In genomic region chr10:91974960-91975359, GRCh38 we compare ENCODE assay signal across 11 cellular contexts. TPM values are rescaled to one million over a fixed set of nuclear protein-coding genes. Genes with fewer than 3 reads are reported as not detected.
DNase-seq lines count a peak whose midpoint lies in the region; ATAC-seq, FAIRE-seq and TF ChIP-seq lines count a peak whose summit lies in the region.
"Had no signal": no experiment of that assay in that cellular context is flagged by ENCODE, and none has a peak within 500 bp of the region (broad histone marks: within the 10 kb centered on the region; RNA-seq: fewer than 3 reads in every experiment).

No MANE protein-coding gene starts in this region.

- H3K27me3 ChIP-seq in BJ (ENCODE audit: control insufficient read depth, insufficient read depth, low read length), result no peaks in the 10 kb centered on the region
- H3K27me3 ChIP-seq in keratinocyte (ENCODE audit: control insufficient read depth, extremely low read depth, insufficient read depth, low read length), result no peaks in the 10 kb centered on the region

- peak; percentile 84 for FAIRE-seq in keratinocyte (lab: Jason Lieb, UNC)

- DNase-seq in BJ (ENCODE audit: low read depth), result peak; percentile 26
- DNase-seq in HFF-Myc (ENCODE audit: extremely low read depth, low read depth), result peak; percentile 9
- DNase-seq in amniotic epithelial cell (ENCODE audit: low read depth), result peak; percentile 24
- peak; percentile 13 for DNase-seq in keratinocyte (ENCODE audit: low read depth, low spot score)
- no peak for DNase-seq in NCI-H69 (lab: John Stamatoyannopoulos, UW)
- DNase-seq in globus pallidus (ENCODE audit: low spot score), result no peak
- DNase-seq in NK-92 treated with Interleukin-12 subunit alpha and Interleukin-12 subunit beta, amount 100 ng/mL, for 24 hours (lab: John Stamatoyannopoulos, UW), result no peak
- DNase-seq: DMS153; mesendoderm; stimulated activated CD4-positive, alpha-beta T cell treated with anti-CD3 and anti-CD28 coated beads, Interleukin-2, amount 100 ng/mL, for 48 hours had no signal

- TF ChIP-seq CTCF in BJ (IDR thresholded peaks at IDR 0.05; ENCODE audit: insufficient read depth, low read depth, low read length) (no peak), HFF-Myc (IDR thresholded peaks at IDR 0.05; ENCODE audit: low read depth, low read length, missing control alignments) (no peak), keratinocyte (optimal IDR thresholded peaks at IDR 0.05 in 1 of 3, IDR thresholded peaks at IDR 0.05 in 1 of 3, conservative IDR thresholded peaks at IDR 0.05 in 1 of 3; ENCODE audit: extremely low read depth in 1 of 3, insufficient read depth in 2 of 3, low read length in 3 of 3) (no peak)

- H3K9me3 ChIP-seq in keratinocyte (ENCODE audit: control insufficient read depth, low read depth, low read length), result no peaks in the 10 kb centered on the region

- H4K20me1 ChIP-seq in keratinocyte (ENCODE audit: control insufficient read depth, extremely low read depth, insufficient read depth, low read length), result no peaks in the 10 kb centered on the region

- H3K4me3 ChIP-seq in BJ (ENCODE audit: low read depth, low read length) (no peak overlapping the region), HFF-Myc (replicated peaks; ENCODE audit: low read depth, low read length) (no peak overlapping the region), keratinocyte (ENCODE audit: control insufficient read depth in 2 of 3, extremely low read depth in 1 of 3, insufficient read depth in 2 of 3, low read depth in 1 of 3, low read length in 3 of 3) (no peak overlapping the region)

- H3K79me2 ChIP-seq in keratinocyte (ENCODE audit: control insufficient read depth, insufficient read depth, low read length), result no peaks in the 10 kb centered on the region

- no peak overlapping the region for H3K4me2 ChIP-seq in keratinocyte (ENCODE audit: control insufficient read depth, extremely low read depth, insufficient read depth, low read depth, low read length)

- CTCF ChIA-PET in BJ (lab: Yijun Ruan, JAX), result interaction anchor here (0.6 kb wide), 1 partner anchor 20 kb away, joined by 4 read pairs; no protein-coding TSS in a partner anchor

- dilution Hi-C loops in keratinocyte (cut with MboI; ENCODE audit: extremely low pct_ligation_motif_present, low sequenced_read_pairs), result no loop called here

- no peak overlapping the region for H3K27ac ChIP-seq in keratinocyte (ENCODE audit: control insufficient read depth, insufficient read depth, low read length)

- no peak overlapping the region for H2AFZ ChIP-seq in keratinocyte (ENCODE audit: control insufficient read depth, low read length)

- POLR2A ChIA-PET in BJ (lab: Charles Lee), result no interaction called here

- H3K4me1 ChIP-seq in keratinocyte (ENCODE audit: control insufficient read depth, extremely low read depth, insufficient read depth, low read length), result peaks cover 13% of the 10 kb centered on the region

- no peak for ATAC-seq in HG03354 (IDR thresholded peaks at IDR 0.05; ENCODE audit: poor library complexity, severe bottlenecking, unreplicated experiment)

- no peaks in the 10 kb centered on the region for H3K9me1 ChIP-seq in keratinocyte (ENCODE audit: control insufficient read depth, extremely low read depth, insufficient read depth, low read length)

- peaks cover 2% of the 10 kb centered on the region; the same call in 1 of the 2 replicates for H3K36me3 ChIP-seq in BJ (ENCODE audit: control insufficient read depth, insufficient read depth, low read length)
- peaks cover 1 to 11% of the 10 kb centered on the region in 2 experiments for H3K36me3 ChIP-seq in keratinocyte (ENCODE audit: control insufficient read depth in 2 of 2, extremely low read depth in 1 of 2, insufficient read depth in 2 of 2, low read length in 2 of 2)

- no peak overlapping the region for H3K9ac ChIP-seq in keratinocyte (ENCODE audit: control insufficient read depth, extremely low read depth, insufficient read depth, low read length)

RNA-seq across cellular contexts. Expression of gene BTAF1, which starts 51.4 kb away (rescaled TPM):
- polyA plus RNA-seq in BJ (2011; rRNA removed) (13.9 and 25.7 TPM in 2 replicates), keratinocyte (15.0 to 43.6 TPM (median 42.9 TPM) in 3 replicates)
- polyA minus RNA-seq in BJ (2011; rRNA and poly(A)+ RNA removed), result 19.1 TPM in 2 replicates
- 18.2 TPM for polyA plus RNA-seq in keratinocyte (2011; ENCODE audit: low read depth)
- polyA plus RNA-seq in keratinocyte (2011; cell fraction: cytosol; rRNA removed), result 3.5 and 8.7 TPM in 2 replicates
- polyA plus RNA-seq in keratinocyte (2011; cell fraction: nucleus; rRNA removed), result 101 and 123 TPM in 2 replicates
- 12.5 and 22.4 TPM in 2 replicates for polyA plus RNA-seq in keratinocyte (2012; ENCODE audit: low replicate concordance)
- polyA minus RNA-seq in keratinocyte, result 7.2 to 74.0 TPM (median 50.0 TPM) in 3 replicates
- 10.6 TPM for polyA minus RNA-seq in keratinocyte (2011; cell fraction: cytosol; rRNA and poly(A)+ RNA removed)
- 53.4 and 98.3 TPM in 2 replicates for polyA minus RNA-seq in keratinocyte (2011; cell fraction: nucleus; rRNA and poly(A)+ RNA removed)

Comparison
In these comparisons a context has a peak if more than half of its experiments do, and no peak if none do; other contexts are left out.
1. DNase-seq: peak in BJ (single experiment), HFF-Myc (single experiment), amniotic epithelial cell (single experiment) and keratinocyte (single experiment); none in NCI-H69 (single experiment), globus pallidus (single experiment) and NK-92 treated with Interleukin-12 subunit alpha and Interleukin-12 subunit beta, amount 100 ng/mL, for 24 hours (single experiment).